14 cellular contexts compared by ENCODE assay signal in the genomic region with DNA sequence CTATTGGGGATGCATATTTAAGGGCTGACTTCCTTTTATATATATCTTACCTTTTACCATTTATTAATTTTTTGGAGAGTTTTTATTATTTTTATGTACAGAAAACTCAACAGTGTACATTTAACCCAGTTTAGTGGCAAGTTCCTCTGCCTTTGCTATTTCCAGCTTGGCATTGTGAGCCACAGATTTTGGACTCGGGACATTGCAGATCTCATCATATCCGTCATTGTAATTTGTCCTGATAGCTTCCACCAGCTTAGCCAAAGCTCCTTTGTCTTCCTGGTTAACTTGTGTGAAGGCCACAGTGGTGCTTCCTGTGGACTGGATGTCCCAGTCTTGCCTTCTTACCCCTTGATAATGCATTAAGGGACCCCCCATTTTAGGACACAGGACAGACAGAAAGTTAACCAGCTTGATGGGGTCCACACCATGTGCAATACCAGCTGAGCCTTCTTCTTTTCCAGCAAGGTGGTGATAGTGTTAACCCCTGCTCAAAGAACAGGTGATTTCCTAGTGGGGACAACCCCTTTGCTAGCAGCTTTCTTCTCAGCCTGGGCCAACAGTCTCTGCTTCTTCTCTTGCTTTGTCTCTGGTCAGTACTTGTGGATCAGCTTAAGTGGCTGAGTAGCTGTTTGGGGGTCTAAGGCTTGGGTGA. TPM values are rescaled to one million over a fixed set of nuclear protein-coding genes. Genes with fewer than 3 reads are reported as not detected.
DNase-seq lines count a peak whose midpoint lies in the region; ATAC-seq, FAIRE-seq and TF ChIP-seq lines count a peak whose summit lies in the region.
"Not testable (repeated sequence)": the region's sequence is repeated elsewhere in the genome, so short reads cannot be mapped to it uniquely, and the experiment has no call there.
"Had no signal": no experiment of that assay in that cellular context is flagged by ENCODE, and none has a peak within 500 bp of the region (broad histone marks: within the 10 kb centered on the region; RNA-seq: fewer than 3 reads in every experiment).

No MANE protein-coding gene starts in this region.

- 0% methylated on average over 2 of the region's 2 CpGs for WGBS in GM12878 (ENCODE audit: insufficient coverage, insufficient replicate concordance, low lambda C conversion rate, missing lambda C conversion rate)

- H3K27me3 Mint-ChIP-seq in activated CD8-positive, alpha-beta T cell treated with anti-CD3 and anti-CD28 coated beads for 36 hours; activated T-cell treated with anti-CD3 and anti-CD28 coated beads, Interleukin-2, amount 50 U/mL, for 4 hours (ENCODE audit: low read depth); activated naive CD8-positive, alpha-beta T cell; natural killer cell treated with Interleukin-12 subunit alpha and Interleukin-12 subunit beta and Interleukin-15 and Interleukin-18, amount 100 ng/mL, for 72 hours; stimulated activated naive CD8-positive, alpha-beta T cell treated with anti-CD3 and anti-CD28 coated beads, Interleukin-15, amount 100 ng/mL, for 72 hours: not testable (repeated sequence)

- H3K4me2 ChIP-seq in GM12878 (ENCODE audit: control insufficient read depth, insufficient read depth) = not testable (repeated sequence)

- not testable (repeated sequence) for FAIRE-seq in GM12878 (lab: Jason Lieb, UNC)

- CTCF ChIA-PET in activated CD8-positive, alpha-beta T cell treated with anti-CD3 and anti-CD28 coated beads for 36 hours (lab: Charles Lee) = interaction anchor here (0.7 to 2.2 kb wide), 7 partner anchors 13 to 770 kb away, joined by 3 to 12 read pairs (median 5); no protein-coding TSS in a partner anchor
- CTCF ChIA-PET in GM12878 (lab: Yijun Ruan, JAX) = interaction anchor here (0.9 to 2.6 kb wide), 15 partner anchors 19 to 769 kb away, joined by 3 to 18 read pairs (median 8); no protein-coding TSS in a partner anchor

- DNase-seq in G401 (ENCODE audit: low spot score) (peak; percentile 64), cerebellum (ENCODE audit: low spot score) (peak; percentile 1)
- peak; percentile 8 for DNase-seq in activated CD8-positive, alpha-beta T cell treated with anti-CD3 and anti-CD28 coated beads for 36 hours
- not testable (repeated sequence) for DNase-seq in activated T-cell treated with anti-CD3 and anti-CD28 coated beads, Interleukin-2, amount 50 U/mL, for 4 hours; GM12878 (ENCODE audit: low read depth, low spot score); natural killer cell treated with Interleukin-12 subunit alpha and Interleukin-12 subunit beta and Interleukin-15 and Interleukin-18, amount 100 ng/mL, for 72 hours (ENCODE audit: low spot score); stimulated activated naive CD8-positive, alpha-beta T cell treated with anti-CD3 and anti-CD28 coated beads, Interleukin-15, amount 100 ng/mL, for 72 hours

- H3K27ac ChIP-seq in GM12878 (ENCODE audit: control insufficient read depth, insufficient read depth) = not testable (repeated sequence)

- not testable (repeated sequence) for H3K79me2 ChIP-seq in GM12878 (ENCODE audit: control insufficient read depth, insufficient read depth, low read length)

- not testable (repeated sequence) for TF ChIP-seq CTCF in activated CD8-positive, alpha-beta T cell treated with anti-CD3 and anti-CD28 coated beads for 36 hours (IDR thresholded peaks at IDR 0.05); GM12878 (IDR thresholded peaks at IDR 0.05 in 2 of 3, conservative IDR thresholded peaks at IDR 0.05 in 1 of 3; ENCODE audit: control insufficient read depth in 2 of 3, extremely low read depth in 1 of 3, insufficient read depth in 1 of 3, low read depth in 3 of 3, low read length in 3 of 3)

- peak overlapping the region; percentile 72 for H3K4me3 Mint-ChIP-seq in activated CD8-positive, alpha-beta T cell treated with anti-CD3 and anti-CD28 coated beads for 36 hours
- H3K4me3 Mint-ChIP-seq in activated T-cell treated with anti-CD3 and anti-CD28 coated beads, Interleukin-2, amount 50 U/mL, for 4 hours = peak overlapping the region; percentile 48
- peak overlapping the region; percentile 59 for H3K4me3 Mint-ChIP-seq in activated naive CD8-positive, alpha-beta T cell
- H3K4me3 Mint-ChIP-seq in natural killer cell treated with Interleukin-12 subunit alpha and Interleukin-12 subunit beta and Interleukin-15 and Interleukin-18, amount 100 ng/mL, for 72 hours = peak overlapping the region; percentile 67
- H3K4me3 Mint-ChIP-seq in stimulated activated naive CD8-positive, alpha-beta T cell treated with anti-CD3 and anti-CD28 coated beads, Interleukin-15, amount 100 ng/mL, for 72 hours = peak overlapping the region; percentile 65 to 80

- not testable (repeated sequence) for H3K27me3 ChIP-seq in GM12878 (replicated peaks in 1 of 2; ENCODE audit: control insufficient read depth in 2 of 2, insufficient read depth in 2 of 2, low read length in 1 of 2)

- RAD21 ChIA-PET in GM12878 (lab: Charles Lee; ENCODE audit: unreplicated experiment) = interaction anchor here (0.6 to 3.0 kb wide), 23 partner anchors 11 to 236 kb away, joined by 3 to 24 read pairs (median 5); no protein-coding TSS in a partner anchor

- H3K4me3 ChIP-seq in GM12878 = not testable (repeated sequence)

- H3K9me3 Mint-ChIP-seq in activated CD8-positive, alpha-beta T cell treated with anti-CD3 and anti-CD28 coated beads for 36 hours; activated T-cell treated with anti-CD3 and anti-CD28 coated beads, Interleukin-2, amount 50 U/mL, for 4 hours; activated naive CD8-positive, alpha-beta T cell (ENCODE audit: low read depth); natural killer cell treated with Interleukin-12 subunit alpha and Interleukin-12 subunit beta and Interleukin-15 and Interleukin-18, amount 100 ng/mL, for 72 hours; stimulated activated naive CD8-positive, alpha-beta T cell treated with anti-CD3 and anti-CD28 coated beads, Interleukin-15, amount 100 ng/mL, for 72 hours: not testable (repeated sequence)

- POLR2A ChIA-PET in activated CD8-positive, alpha-beta T cell treated with anti-CD3 and anti-CD28 coated beads for 36 hours (lab: Charles Lee) = interaction anchor here (0.7 to 1.1 kb wide), 2 partner anchors 35 to 131 kb away, joined by 3 to 4 read pairs; a partner anchor contains a TSS
- POLR2A ChIA-PET in GM12878 (lab: Charles Lee) = interaction anchor here (1.1 to 2.2 kb wide), 7 partner anchors 22 to 68 kb away, joined by 3 to 11 read pairs (median 5); no protein-coding TSS in a partner anchor

- TF ChIP-seq RAD21 in GM12878 (IDR thresholded peaks at IDR 0.05; ENCODE audit: insufficient read depth, low read depth, low read length) = not testable (repeated sequence)

- H3K9me3 ChIP-seq in GM12878 (replicated peaks; ENCODE audit: control insufficient read depth, insufficient read depth, low read length) = not testable (repeated sequence)

- H3K9ac ChIP-seq in GM12878 (ENCODE audit: control insufficient read depth, insufficient read depth, low read length) = not testable (repeated sequence)

- not testable (repeated sequence) for H3K36me3 ChIP-seq in GM12878 (ENCODE audit: control insufficient read depth in 2 of 2, insufficient read depth in 2 of 2, low read length in 1 of 2)

- BruUV-seq in GM12878 (replicated peaks; lab: Mats Ljungman, UMichigan) = not testable (repeated sequence)

- not testable (repeated sequence) for TF ChIP-seq POLR2A in GM12878 (IDR thresholded peaks at IDR 0.05; ENCODE audit: low read depth, low read length)

- TF ChIP-seq EP300 in GM12878 (IDR thresholded peaks at IDR 0.05; ENCODE audit: borderline replicate concordance in 1 of 2, control insufficient read depth in 1 of 2, low read depth in 2 of 2, low read length in 2 of 2) = not testable (repeated sequence)

- intact Hi-C loops in activated CD8-positive, alpha-beta T cell treated with anti-CD3 and anti-CD28 coated beads for 36 hours (cut with micrococcal nuclease) = loop anchor here (5.0 kb wide), 1 partner anchor 66 kb away; no protein-coding TSS in a partner anchor
- intact Hi-C loops in GM12878 (cut with micrococcal nuclease; ENCODE audit: unreplicated experiment) = not testable (repeated sequence)

- H3K36me3 Mint-ChIP-seq in activated CD8-positive, alpha-beta T cell treated with anti-CD3 and anti-CD28 coated beads for 36 hours (ENCODE audit: low read depth) = peaks cover 34% of the 10 kb centered on the region
- H3K36me3 Mint-ChIP-seq in activated T-cell treated with anti-CD3 and anti-CD28 coated beads, Interleukin-2, amount 50 U/mL, for 4 hours (ENCODE audit: insufficient read depth); activated naive CD8-positive, alpha-beta T cell; natural killer cell treated with Interleukin-12 subunit alpha and Interleukin-12 subunit beta and Interleukin-15 and Interleukin-18, amount 100 ng/mL, for 72 hours: not testable (repeated sequence)

- ATAC-seq in activated CD8-positive, alpha-beta T cell treated with anti-CD3 and anti-CD28 coated beads for 36 hours = peak; percentile 21
- ATAC-seq in activated T-cell treated with anti-CD3 and anti-CD28 coated beads, Interleukin-2, amount 50 U/mL, for 4 hours; natural killer cell treated with Interleukin-12 subunit alpha and Interleukin-12 subunit beta and Interleukin-15 and Interleukin-18, amount 100 ng/mL, for 72 hours: not testable (repeated sequence)
- ATAC-seq in GM12878 = peak; percentile 38
- ATAC-seq in stimulated activated naive CD8-positive, alpha-beta T cell treated with anti-CD3 and anti-CD28 coated beads, Interleukin-15, amount 100 ng/mL, for 72 hours = peak; percentile 53

- H3K4me1 Mint-ChIP-seq in activated CD8-positive, alpha-beta T cell treated with anti-CD3 and anti-CD28 coated beads for 36 hours (ENCODE audit: low read depth) = peaks cover 31% of the 10 kb centered on the region
- H3K4me1 Mint-ChIP-seq in activated T-cell treated with anti-CD3 and anti-CD28 coated beads, Interleukin-2, amount 50 U/mL, for 4 hours (ENCODE audit: low read depth) = not testable (repeated sequence)
- peaks cover 23% of the 10 kb centered on the region for H3K4me1 Mint-ChIP-seq in activated naive CD8-positive, alpha-beta T cell (ENCODE audit: low read depth)
- H3K4me1 Mint-ChIP-seq in natural killer cell treated with Interleukin-12 subunit alpha and Interleukin-12 subunit beta and Interleukin-15 and Interleukin-18, amount 100 ng/mL, for 72 hours (ENCODE audit: low read depth in 2 of 2) = peaks cover 42 to 56% of the 10 kb centered on the region in 2 donors
- H3K4me1 Mint-ChIP-seq in stimulated activated naive CD8-positive, alpha-beta T cell treated with anti-CD3 and anti-CD28 coated beads, Interleukin-15, amount 100 ng/mL, for 72 hours = peaks cover 32% of the 10 kb centered on the region

- H4K20me1 ChIP-seq in GM12878 (ENCODE audit: control insufficient read depth, insufficient read depth) = not testable (repeated sequence)

- H3K4me1 ChIP-seq in GM12878 (ENCODE audit: control insufficient read depth, insufficient read depth, low read length) = not testable (repeated sequence)

- not testable (repeated sequence) for H2AFZ ChIP-seq in GM12878 (ENCODE audit: control insufficient read depth, low read depth, low read length)

- in situ Hi-C loops in G401 (cut with HindIII; ENCODE audit: low sequenced_read_pairs); GM12878 (cut with MboI): not testable (repeated sequence)

- H3K27ac Mint-ChIP-seq in activated CD8-positive, alpha-beta T cell treated with anti-CD3 and anti-CD28 coated beads for 36 hours = peak overlapping the region; percentile 18
- H3K27ac Mint-ChIP-seq in activated naive CD8-positive, alpha-beta T cell = not testable (repeated sequence)
- peak overlapping the region in 1 of 2 donors; percentile 61 for H3K27ac Mint-ChIP-seq in natural killer cell treated with Interleukin-12 subunit alpha and Interleukin-12 subunit beta and Interleukin-15 and Interleukin-18, amount 100 ng/mL, for 72 hours
- peak overlapping the region in 1 of 2 donors; percentile 52 for H3K27ac Mint-ChIP-seq in stimulated activated naive CD8-positive, alpha-beta T cell treated with anti-CD3 and anti-CD28 coated beads, Interleukin-15, amount 100 ng/mL, for 72 hours

- SMC1A ChIA-PET in GM12878 (lab: Charles Lee; ENCODE audit: uncharacterized antibody, unreplicated experiment) = interaction anchor here (1.0 to 5.1 kb wide), 24 partner anchors 9 to 532 kb away, joined by 3 to 53 read pairs (median 7); no protein-coding TSS in a partner anchor

RNA-seq across cellular contexts. Expression of a gene that starts 2.3 kb away (rescaled TPM):
- total RNA-seq in G401 (2014; rRNA removed; shearing (Covaris generic)) = not detected in 2 replicates
- 100 to 1,000 TPM; 106 to 114 TPM for total RNA-seq in activated CD8-positive, alpha-beta T cell treated with anti-CD3 and anti-CD28 coated beads for 36 hours
- 10 to 100 TPM; 34.1 to 57.5 (median 43.8) TPM for total RNA-seq in activated T-cell treated with anti-CD3 and anti-CD28 coated beads, Interleukin-2, amount 50 U/mL, for 4 hours
- total RNA-seq in GM12878 (2013; cell fraction: nucleolus; rRNA removed) = 7.6 and 11.2 TPM in 2 replicates
- total RNA-seq in GM12878 (2014; rRNA removed) = 9.5 and 10.1 TPM in 2 replicates
- total RNA-seq in GM12878 (2014; rRNA removed; fragmentation: Illumina TruSeq; extraction: Trizol) = 11.8 and 12.4 TPM in 2 replicates
- 8.8 and 10.4 TPM in 2 replicates for total RNA-seq in GM12878 (2021)
- polyA plus RNA-seq in GM12878 (2011; ENCODE audit: low read depth) = 1.3 TPM
- 1,155 and 1,222 TPM in 2 replicates for polyA plus RNA-seq in GM12878 (2011; rRNA removed)
- polyA plus RNA-seq in GM12878 (2011; cell fraction: cytosol; rRNA removed) = 732 and 1,038 TPM in 2 replicates
- polyA plus RNA-seq in GM12878 (2011; cell fraction: nucleus; rRNA removed) = 231 and 418 TPM in 2 replicates
- polyA plus RNA-seq in GM12878 (2012) = 0.23 and 1.2 TPM in 2 replicates
- polyA plus RNA-seq in GM12878 (2014; fragmentation: Illumina TruSeq; extraction: Trizol) = 11.1 and 13.0 TPM in 2 replicates
- polyA plus RNA-seq in GM12878 (2014; fragmentation: Nextera tagmentation; extraction: Ambion mirVana) = 10 to 100 TPM; 13.7 to 17.5 TPM
- 12.1 and 12.9 TPM in 2 replicates for polyA plus RNA-seq in GM12878 (2014; rRNA removed)
- polyA plus RNA-seq in GM12878 (2016; fragmentation: Nextera tagmentation; extraction: Ambion mirVana) = 1 to 10 TPM in 1 of 2 experiments, under 1 TPM in 1; 0.68 to 1.4 TPM
- 403 and 417 TPM in 2 replicates for polyA minus RNA-seq in GM12878 (2011; rRNA and poly(A)+ RNA removed)
- polyA minus RNA-seq in GM12878 (2011; cell fraction: cytosol; rRNA and poly(A)+ RNA removed) = 188 and 226 TPM in 2 replicates
- 86.6 and 106 TPM in 2 replicates for polyA minus RNA-seq in GM12878 (2011; cell fraction: nucleus; rRNA and poly(A)+ RNA removed)
- not detected for total RNA-seq in cerebellum
- 1 to 10 TPM; 4.1 to 4.4 TPM for total RNA-seq in natural killer cell treated with Interleukin-12 subunit alpha and Interleukin-12 subunit beta and Interleukin-15 and Interleukin-18, amount 100 ng/mL, for 72 hours
- total RNA-seq: A172, B cell, IMR-90 had no signal
- polyA plus RNA-seq: IMR-90 had no signal

RNA-seq across cellular contexts. Expression of a gene that starts 34.9 kb away (rescaled TPM):
- not detected in 2 replicates for total RNA-seq in G401 (2014; rRNA removed; shearing (Covaris generic))
- total RNA-seq in activated CD8-positive, alpha-beta T cell treated with anti-CD3 and anti-CD28 coated beads for 36 hours = 100 to 1,000 TPM; 188 to 191 TPM
- 10 to 100 TPM; 14.0 to 79.9 (median 28.4) TPM for total RNA-seq in activated T-cell treated with anti-CD3 and anti-CD28 coated beads, Interleukin-2, amount 50 U/mL, for 4 hours
- 3.9 and 4.0 TPM in 2 replicates for total RNA-seq in GM12878 (2013; cell fraction: nucleolus; rRNA removed)
- total RNA-seq in GM12878 (2014; rRNA removed) (5.3 and 6.7 TPM in 2 replicates), GM12878 (2014; rRNA removed; fragmentation: Illumina TruSeq; extraction: Trizol) (4.5 and 5.3 TPM in 2 replicates), GM12878 (2021) (2.1 and 2.4 TPM in 2 replicates), cerebellum (not detected)
- polyA plus RNA-seq in GM12878 (2011; ENCODE audit: low read depth) = 1.6 TPM
- polyA plus RNA-seq in GM12878 (2011; rRNA removed) (204 and 299 TPM in 2 replicates), GM12878 (2014; fragmentation: Illumina TruSeq; extraction: Trizol) (5.2 and 6.3 TPM in 2 replicates), GM12878 (2014; fragmentation: Nextera tagmentation; extraction: Ambion mirVana) (1 to 10 TPM; 3.5 to 5.0 TPM), GM12878 (2014; rRNA removed) (4.5 and 4.9 TPM in 2 replicates), GM12878 (2016; fragmentation: Nextera tagmentation; extraction: Ambion mirVana) (1 to 10 TPM in 1 of 2 experiments, under 1 TPM in 1; 0.50 to 1.2 TPM)
- polyA plus RNA-seq in GM12878 (2011; cell fraction: cytosol; rRNA removed) = 523 and 1,399 TPM in 2 replicates
- 82.3 and 200 TPM in 2 replicates for polyA plus RNA-seq in GM12878 (2011; cell fraction: nucleus; rRNA removed)
- 0.35 and 0.56 TPM in 2 replicates for polyA plus RNA-seq in GM12878 (2012)
- polyA minus RNA-seq in GM12878 (2011; rRNA and poly(A)+ RNA removed) = 102 and 163 TPM in 2 replicates
- polyA minus RNA-seq in GM12878 (2011; cell fraction: cytosol; rRNA and poly(A)+ RNA removed) = 21.6 and 27.4 TPM in 2 replicates
- polyA minus RNA-seq in GM12878 (2011; cell fraction: nucleus; rRNA and poly(A)+ RNA removed) = 16.4 and 20.8 TPM in 2 replicates
- 1 to 10 TPM; 2.7 TPM for total RNA-seq in natural killer cell treated with Interleukin-12 subunit alpha and Interleukin-12 subunit beta and Interleukin-15 and Interleukin-18, amount 100 ng/mL, for 72 hours
- total RNA-seq: A172, B cell, Caco-2, H1, H9, IMR-90 had no signal
- polyA plus RNA-seq: H1, IMR-90 had no signal
